ENCODE assay signal across 8 cellular contexts in genomic region chr10:119166111-119166500, GRCh38. TPM values are rescaled to one million over a fixed set of nuclear protein-coding genes. Genes with fewer than 3 reads are reported as not detected.
DNase-seq lines count a peak whose midpoint lies in the region; ATAC-seq and TF ChIP-seq lines count a peak whose summit lies in the region.

No MANE protein-coding gene starts in this region.

- no peak for TF ChIP-seq CTCF in foreskin keratinocyte (conservative IDR thresholded peaks at IDR 0.05)

- DNase-seq in GF-D8 (lab: John Stamatoyannopoulos, UW) (peak; percentile 34), caudate nucleus (lab: John Stamatoyannopoulos, UW) (peak in 1 of 61 donors; percentile 18), naive B cell (no peak), activated gamma-delta T cell (lab: John Stamatoyannopoulos, UW) (no peak), foreskin keratinocyte (no peak), AG08396 (ENCODE audit: low spot score) (no peak), AML-193 (lab: John Stamatoyannopoulos, UW) (no peak)

- H3K4me1 Mint-ChIP-seq in naive B cell = peaks cover 10 to 20% (median 11%) of the 10 kb centered on the region in 3 donors

- H3K4me1 ChIP-seq in HUES6 (ENCODE audit: control insufficient read depth, insufficient read depth, low read length) (peaks cover 4% of the 10 kb centered on the region; the same call in 1 of the 2 replicates), foreskin keratinocyte (peaks cover 5% of the 10 kb centered on the region)

- H3K27me3 ChIP-seq in HUES6 (ENCODE audit: control insufficient read depth, insufficient read depth, low read length) (no peaks in the 10 kb centered on the region), foreskin keratinocyte (no peaks in the 10 kb centered on the region)

- H3K9me3 ChIP-seq in HUES6 (ENCODE audit: control insufficient read depth, insufficient read depth, low read depth, low read length) = no peaks in the 10 kb centered on the region

- H3K4me3 ChIP-seq in HUES6 (ENCODE audit: low read depth, low read length) = peak overlapping the region; percentile 72

- H3K36me3 ChIP-seq in HUES6 (ENCODE audit: control insufficient read depth, insufficient read depth, low read length) = peaks cover 34% of the 10 kb centered on the region

- H3K27ac ChIP-seq in HUES6 (ENCODE audit: low read depth, low read length) (no peak overlapping the region), caudate nucleus (ENCODE audit: low read depth, low read length) (peak overlapping the region; percentile 91), foreskin keratinocyte (no peak overlapping the region)

- no peaks in the 10 kb centered on the region for H3K9me3 Mint-ChIP-seq in naive B cell

- H3K9ac ChIP-seq in HUES6 (ENCODE audit: low read length) = peak overlapping the region; percentile 72

- H3K4me3 Mint-ChIP-seq in naive B cell = peak overlapping the region; percentile 85 to 96 (median 93)

- no peaks in the 10 kb centered on the region for H3K27me3 Mint-ChIP-seq in naive B cell

- ATAC-seq in naive B cell (ENCODE audit: low read depth in 2 of 2) (peak; percentile 2 to 3), foreskin keratinocyte (no peak)

- peaks cover 6 to 17% of the 10 kb centered on the region in 2 donors for H3K36me3 Mint-ChIP-seq in naive B cell

- H3K27ac Mint-ChIP-seq in naive B cell = peak overlapping the region in 5 of 6 donors; percentile 75 to 98 (median 92)

RNA-seq across cellular contexts. Expression of gene SFXN4, which starts 0.6 kb away (rescaled TPM):
- polyA plus RNA-seq in naive B cell (ENCODE audit: low read depth in 6 of 6) (10 to 100 TPM; 11.0 to 17.1 (median 13.9) TPM), foreskin keratinocyte (28.4 and 40.1 TPM in 2 replicates)
- total RNA-seq in foreskin keratinocyte = 29.4 and 36.2 TPM in 2 replicates

RNA-seq across cellular contexts. Expression of gene PRDX3, which starts 12.5 kb away (rescaled TPM):
- polyA plus RNA-seq in naive B cell (ENCODE audit: low read depth in 6 of 6) = 10 to 100 TPM; 32.2 to 63.0 (median 54.7) TPM
- total RNA-seq in foreskin keratinocyte = 166 and 183 TPM in 2 replicates
- polyA plus RNA-seq in foreskin keratinocyte = 142 and 187 TPM in 2 replicates

RNA-seq across cellular contexts. Expression of gene GRK5, which starts 41.3 kb away (rescaled TPM):
- 10 to 100 TPM in 4 of 6 donors, 1 to 10 TPM in 2; 7.2 to 24.6 (median 13.7) TPM for polyA plus RNA-seq in naive B cell (ENCODE audit: low read depth in 6 of 6)
- 14.8 and 16.8 TPM in 2 replicates for total RNA-seq in foreskin keratinocyte
- polyA plus RNA-seq in foreskin keratinocyte = 10.4 and 11.5 TPM in 2 replicates
